Comparison of ENCODE assay signal across 1 cellular context in the genomic region with DNA sequence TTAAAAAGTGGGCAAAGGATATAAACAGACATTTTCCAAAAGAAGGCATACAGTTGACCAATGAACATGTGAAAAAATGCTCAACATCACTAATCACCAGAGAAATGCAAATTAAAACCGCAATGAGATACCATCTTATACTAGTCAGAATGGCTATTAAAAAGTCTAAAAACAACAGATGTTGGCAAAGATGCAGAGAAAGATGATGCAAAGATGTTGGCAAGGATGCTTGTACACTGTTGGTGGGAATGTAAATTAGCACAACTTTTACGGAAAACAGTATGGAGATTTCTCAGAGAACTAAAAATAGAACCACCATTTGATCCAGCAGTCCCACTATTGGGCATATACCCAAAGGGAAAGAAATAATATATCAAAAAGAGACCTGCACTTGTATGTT.
TF ChIP-seq lines count a peak whose summit lies in the region.

No MANE protein-coding gene starts in this region.

TF ChIP-seq in HepG2, 621 proteins besides CTCF, POLR2A, EP300 and RAD21:
- TF ChIP-seq AHDC1 (CRISPR knock-in tag; IDR thresholded peaks at IDR 0.05; ENCODE audit: borderline replicate concordance) (no peak), ZSCAN30 (CRISPR knock-in tag; IDR thresholded peaks at IDR 0.05) (no peak), MBNL3 (CRISPR knock-in tag; conservative IDR thresholded peaks at IDR 0.05) (no peak), FOXC1 (CRISPR knock-in tag; IDR thresholded peaks at IDR 0.05; ENCODE audit: borderline replicate concordance) (no peak), ZNF75D (CRISPR knock-in tag; IDR thresholded peaks at IDR 0.05; ENCODE audit: borderline replicate concordance) (no peak), ZBTB21 (CRISPR knock-in tag; IDR thresholded peaks at IDR 0.05) (no peak), JUNB (CRISPR knock-in tag; IDR thresholded peaks at IDR 0.05; ENCODE audit: borderline replicate concordance) (no peak), PPARG (CRISPR knock-in tag; conservative IDR thresholded peaks at IDR 0.05) (no peak), MYNN (CRISPR knock-in tag; IDR thresholded peaks at IDR 0.05; ENCODE audit: low read depth) (no peak), ZBTB20 (CRISPR knock-in tag; IDR thresholded peaks at IDR 0.05; ENCODE audit: borderline replicate concordance, low read depth) (no peak), REPIN1 (CRISPR knock-in tag; IDR thresholded peaks at IDR 0.05; ENCODE audit: borderline replicate concordance, low read depth) (no peak), KLF11 (CRISPR knock-in tag; IDR thresholded peaks at IDR 0.05) (no peak), NFYB (CRISPR knock-in tag; IDR thresholded peaks at IDR 0.05) (no peak), NCOR1 (IDR thresholded peaks at IDR 0.05; ENCODE audit: borderline replicate concordance, low read length) (no peak), ZNF782 (CRISPR knock-in tag; IDR thresholded peaks at IDR 0.05; ENCODE audit: borderline replicate concordance) (no peak)
- TF ChIP-seq, protein P1, sequence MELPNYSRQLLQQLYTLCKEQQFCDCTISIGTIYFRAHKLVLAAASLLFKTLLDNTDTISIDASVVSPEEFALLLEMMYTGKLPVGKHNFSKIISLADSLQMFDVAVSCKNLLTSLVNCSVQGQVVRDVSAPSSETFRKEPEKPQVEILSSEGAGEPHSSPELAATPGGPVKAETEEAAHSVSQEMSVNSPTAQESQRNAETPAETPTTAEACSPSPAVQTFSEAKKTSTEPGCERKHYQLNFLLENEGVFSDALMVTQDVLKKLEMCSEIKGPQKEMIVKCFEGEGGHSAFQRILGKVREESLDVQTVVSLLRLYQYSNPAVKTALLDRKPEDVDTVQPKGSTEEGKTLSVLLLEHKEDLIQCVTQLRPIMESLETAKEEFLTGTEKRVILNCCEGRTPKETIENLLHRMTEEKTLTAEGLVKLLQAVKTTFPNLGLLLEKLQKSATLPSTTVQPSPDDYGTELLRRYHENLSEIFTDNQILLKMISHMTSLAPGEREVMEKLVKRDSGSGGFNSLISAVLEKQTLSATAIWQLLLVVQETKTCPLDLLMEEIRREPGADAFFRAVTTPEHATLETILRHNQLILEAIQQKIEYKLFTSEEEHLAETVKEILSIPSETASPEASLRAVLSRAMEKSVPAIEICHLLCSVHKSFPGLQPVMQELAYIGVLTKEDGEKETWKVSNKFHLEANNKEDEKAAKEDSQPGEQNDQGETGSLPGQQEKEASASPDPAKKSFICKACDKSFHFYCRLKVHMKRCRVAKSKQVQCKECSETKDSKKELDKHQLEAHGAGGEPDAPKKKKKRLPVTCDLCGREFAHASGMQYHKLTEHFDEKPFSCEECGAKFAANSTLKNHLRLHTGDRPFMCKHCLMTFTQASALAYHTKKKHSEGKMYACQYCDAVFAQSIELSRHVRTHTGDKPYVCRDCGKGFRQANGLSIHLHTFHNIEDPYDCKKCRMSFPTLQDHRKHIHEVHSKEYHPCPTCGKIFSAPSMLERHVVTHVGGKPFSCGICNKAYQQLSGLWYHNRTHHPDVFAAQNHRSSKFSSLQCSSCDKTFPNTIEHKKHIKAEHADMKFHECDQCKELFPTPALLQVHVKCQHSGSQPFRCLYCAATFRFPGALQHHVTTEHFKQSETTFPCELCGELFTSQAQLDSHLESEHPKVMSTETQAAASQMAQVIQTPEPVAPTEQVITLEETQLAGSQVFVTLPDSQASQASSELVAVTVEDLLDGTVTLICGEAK (IDR thresholded peaks at IDR 0.05), result no peak
- TF ChIP-seq, protein P1 (CRISPR knock-in tag; IDR thresholded peaks at IDR 0.05), result no peak
- TF ChIP-seq, protein P2, sequence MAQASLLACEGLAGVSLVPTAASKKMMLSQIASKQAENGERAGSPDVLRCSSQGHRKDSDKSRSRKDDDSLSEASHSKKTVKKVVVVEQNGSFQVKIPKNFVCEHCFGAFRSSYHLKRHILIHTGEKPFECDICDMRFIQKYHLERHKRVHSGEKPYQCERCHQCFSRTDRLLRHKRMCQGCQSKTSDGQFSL (CRISPR knock-in tag; IDR thresholded peaks at IDR 0.05), result no peak
